ENCODE assay signal across 1 cellular context in the genomic region with DNA sequence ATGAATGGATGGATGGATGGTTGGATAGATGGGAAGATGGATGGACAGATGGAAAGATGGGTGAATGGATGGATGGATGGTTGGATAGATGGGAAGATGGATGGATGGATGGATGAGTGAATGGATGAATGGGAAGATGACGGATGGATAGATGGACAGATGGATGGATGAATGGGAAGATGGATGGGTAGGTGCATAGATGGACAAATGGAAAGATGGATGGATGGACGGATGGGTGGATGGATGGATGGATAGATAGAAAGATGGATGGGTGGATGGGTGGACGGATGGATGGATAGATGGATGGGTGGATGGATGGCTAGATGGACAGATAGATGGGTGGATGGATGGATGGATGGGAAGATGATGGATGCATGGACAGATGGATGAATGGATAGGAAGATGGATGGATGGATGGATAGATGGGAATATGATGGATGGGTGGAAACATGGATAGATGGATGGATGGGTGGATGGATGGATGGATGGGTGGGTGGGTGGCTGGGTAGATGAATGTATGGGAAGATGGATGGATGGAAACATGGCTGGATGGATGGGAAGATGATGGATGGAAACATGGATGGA.
TF ChIP-seq lines count a peak whose summit lies in the region.

No MANE protein-coding gene starts in this region.

TF ChIP-seq in GM12878, 131 proteins besides CTCF, POLR2A, EP300 and RAD21 (continued from another document):
- no peak for TF ChIP-seq ATF7 (IDR thresholded peaks at IDR 0.05; ENCODE audit: low read depth)
- TF ChIP-seq HDGF (IDR thresholded peaks at IDR 0.05), result 0 out of 2 replicates have a peak, but pooled peaks have one; percentile 23
- no peak for TF ChIP-seq YBX1 (IDR thresholded peaks at IDR 0.05)
